In genomic region chr1:7549277-7549676, GRCh38 we compare ENCODE assay signal across 8 cellular contexts.
DNase-seq lines count a peak whose midpoint lies in the region; ATAC-seq, FAIRE-seq and TF ChIP-seq lines count a peak whose summit lies in the region.

No MANE protein-coding gene starts in this region.

- H3K27ac ChIP-seq in BLaER1 (peak overlapping the region; percentile 89), keratinocyte (ENCODE audit: control insufficient read depth, insufficient read depth, low read length) (peak overlapping the region; percentile 94), endodermal cell (ENCODE audit: low read depth, low read length) (no peak overlapping the region), coronary artery (peak overlapping the region in 1 of 2 donors; percentile 16)

- H3K27ac Mint-ChIP-seq in endodermal cell, result no peak overlapping the region

- H3K9me3 Mint-ChIP-seq in activated T-cell treated with anti-CD3 and anti-CD28 coated beads, Interleukin-2, amount 50 U/mL, for 4 hours, result no peaks in the 10 kb centered on the region
- H3K9me3 Mint-ChIP-seq in endodermal cell, result peaks cover 7% of the 10 kb centered on the region

- H3K79me2 ChIP-seq in keratinocyte (ENCODE audit: control insufficient read depth, insufficient read depth, low read length), result no peaks in the 10 kb centered on the region

- H3K4me1 Mint-ChIP-seq in activated T-cell treated with anti-CD3 and anti-CD28 coated beads, Interleukin-2, amount 50 U/mL, for 4 hours (ENCODE audit: low read depth), result peaks cover 9% of the 10 kb centered on the region
- H3K4me1 Mint-ChIP-seq in endodermal cell, result peaks cover 18% of the 10 kb centered on the region

- H3K4me1 ChIP-seq in BLaER1 (peaks cover 66% of the 10 kb centered on the region), keratinocyte (ENCODE audit: control insufficient read depth, extremely low read depth, insufficient read depth, low read length) (peaks cover 24% of the 10 kb centered on the region), endodermal cell (ENCODE audit: control insufficient read depth, insufficient read depth, low read length) (peaks cover 3% of the 10 kb centered on the region)

- H3K9ac ChIP-seq in BLaER1 (peak overlapping the region; percentile 67; the same call in 1 of the 2 replicates), keratinocyte (ENCODE audit: control insufficient read depth, extremely low read depth, insufficient read depth, low read length) (peak overlapping the region; percentile 71), endodermal cell (ENCODE audit: extremely low read depth, low read length, poor library complexity, severe bottlenecking) (no peak overlapping the region)

- H3K9me1 ChIP-seq in keratinocyte (ENCODE audit: control insufficient read depth, extremely low read depth, insufficient read depth, low read length), result no peaks in the 10 kb centered on the region

- H3K36me3 Mint-ChIP-seq in activated T-cell treated with anti-CD3 and anti-CD28 coated beads, Interleukin-2, amount 50 U/mL, for 4 hours (ENCODE audit: insufficient read depth), result no peaks in the 10 kb centered on the region
- H3K36me3 Mint-ChIP-seq in endodermal cell (ENCODE audit: low read depth), result no peaks in the 10 kb centered on the region

- peak; percentile 99 for FAIRE-seq in keratinocyte (lab: Jason Lieb, UNC)

- no peak overlapping the region for H2AFZ ChIP-seq in keratinocyte (ENCODE audit: control insufficient read depth, low read length)

- dilution Hi-C loops in keratinocyte (cut with MboI; ENCODE audit: extremely low pct_ligation_motif_present, low sequenced_read_pairs), result no loop called here

- no peak for TF ChIP-seq CTCF in keratinocyte (optimal IDR thresholded peaks at IDR 0.05 in 1 of 3, IDR thresholded peaks at IDR 0.05 in 1 of 3, conservative IDR thresholded peaks at IDR 0.05 in 1 of 3; ENCODE audit: extremely low read depth in 1 of 3, insufficient read depth in 2 of 3, low read length in 3 of 3)
- no peak for TF ChIP-seq CTCF in endodermal cell (conservative IDR thresholded peaks at IDR 0.05)
- no peak for TF ChIP-seq CTCF in coronary artery (IDR thresholded peaks at IDR 0.05)

- peak; percentile 74 to 79 for ATAC-seq in activated T-cell treated with anti-CD3 and anti-CD28 coated beads, Interleukin-2, amount 50 U/mL, for 4 hours
- ATAC-seq in HG02973 (IDR thresholded peaks at IDR 0.05; ENCODE audit: unreplicated experiment), result no peak
- ATAC-seq in HG03135 (IDR thresholded peaks at IDR 0.05; ENCODE audit: unreplicated experiment), result no peak

- H3K27me3 ChIP-seq in BLaER1 (no peaks in the 10 kb centered on the region), keratinocyte (ENCODE audit: control insufficient read depth, extremely low read depth, insufficient read depth, low read length) (no peaks in the 10 kb centered on the region), endodermal cell (ENCODE audit: control insufficient read depth, insufficient read depth, low read length, poor library complexity, severe bottlenecking) (no peaks in the 10 kb centered on the region)

- no peak overlapping the region for H3K4me3 Mint-ChIP-seq in activated T-cell treated with anti-CD3 and anti-CD28 coated beads, Interleukin-2, amount 50 U/mL, for 4 hours
- no peak overlapping the region for H3K4me3 Mint-ChIP-seq in endodermal cell

- WGBS in endodermal cell (ENCODE audit: insufficient coverage in 1 of 2, insufficient read length in 1 of 2), 2 experiments, result 64% methylated on average over 6 of the region's 6 CpGs; no CpG with 5 or more reads in 1 of the 2 experiments

- H3K27me3 Mint-ChIP-seq in activated T-cell treated with anti-CD3 and anti-CD28 coated beads, Interleukin-2, amount 50 U/mL, for 4 hours (ENCODE audit: low read depth), result peaks cover 4% of the 10 kb centered on the region
- peaks cover 4% of the 10 kb centered on the region for H3K27me3 Mint-ChIP-seq in endodermal cell (ENCODE audit: insufficient read depth)

- H3K9me3 ChIP-seq in BLaER1 (peaks cover 16% of the 10 kb centered on the region), keratinocyte (ENCODE audit: control insufficient read depth, low read depth, low read length) (no peaks in the 10 kb centered on the region), endodermal cell (ENCODE audit: control insufficient read depth, low read length) (no peaks in the 10 kb centered on the region)

- H3K4me3 ChIP-seq in BLaER1 (peak overlapping the region; percentile 47), keratinocyte (ENCODE audit: control insufficient read depth in 2 of 3, extremely low read depth in 1 of 3, insufficient read depth in 2 of 3, low read depth in 1 of 3, low read length in 3 of 3) (peak overlapping the region in 1 of 3 experiments; percentile 41), endodermal cell (ENCODE audit: low read length) (no peak overlapping the region), coronary artery (no peak overlapping the region)

- DNase-seq in HK-2 (ENCODE audit: unreplicated experiment), result peak; percentile 70
- no peak for DNase-seq in activated T-cell treated with anti-CD3 and anti-CD28 coated beads, Interleukin-2, amount 50 U/mL, for 4 hours
- peak; percentile 67 for DNase-seq in keratinocyte (ENCODE audit: low read depth, low spot score)
- no peak for DNase-seq in endodermal cell
- no peak for DNase-seq in coronary artery (ENCODE audit: low spot score)

- H3K4me2 ChIP-seq in BLaER1 (peak overlapping the region; percentile 99), keratinocyte (ENCODE audit: control insufficient read depth, extremely low read depth, insufficient read depth, low read depth, low read length) (peak overlapping the region; percentile 82)

- H3K36me3 ChIP-seq in BLaER1 (no peaks in the 10 kb centered on the region), keratinocyte (ENCODE audit: control insufficient read depth in 2 of 2, extremely low read depth in 1 of 2, insufficient read depth in 2 of 2, low read length in 2 of 2) (no peaks in the 10 kb centered on the region), endodermal cell (ENCODE audit: control insufficient read depth, insufficient read depth, low read length) (no peaks in the 10 kb centered on the region)

- H4K20me1 ChIP-seq in BLaER1, result no peaks in the 10 kb centered on the region
- H4K20me1 ChIP-seq in keratinocyte (ENCODE audit: control insufficient read depth, extremely low read depth, insufficient read depth, low read length), result no peaks in the 10 kb centered on the region

Comparison
In these comparisons a context has a peak if more than half of its experiments do, and no peak if none do; other contexts are left out.
1. DNase-seq: peak in HK-2 (single experiment) and keratinocyte (single experiment); none in activated T-cell treated with anti-CD3 and anti-CD28 coated beads, Interleukin-2, amount 50 U/mL, for 4 hours (single experiment), endodermal cell (single experiment) and coronary artery (single experiment).
2. ATAC-seq: peak in activated T-cell treated with anti-CD3 and anti-CD28 coated beads, Interleukin-2, amount 50 U/mL, for 4 hours (2 of 2); none in HG02973 (single experiment) and HG03135 (single experiment).